ENCODE assay signal across 13 cellular contexts in the genomic region with DNA sequence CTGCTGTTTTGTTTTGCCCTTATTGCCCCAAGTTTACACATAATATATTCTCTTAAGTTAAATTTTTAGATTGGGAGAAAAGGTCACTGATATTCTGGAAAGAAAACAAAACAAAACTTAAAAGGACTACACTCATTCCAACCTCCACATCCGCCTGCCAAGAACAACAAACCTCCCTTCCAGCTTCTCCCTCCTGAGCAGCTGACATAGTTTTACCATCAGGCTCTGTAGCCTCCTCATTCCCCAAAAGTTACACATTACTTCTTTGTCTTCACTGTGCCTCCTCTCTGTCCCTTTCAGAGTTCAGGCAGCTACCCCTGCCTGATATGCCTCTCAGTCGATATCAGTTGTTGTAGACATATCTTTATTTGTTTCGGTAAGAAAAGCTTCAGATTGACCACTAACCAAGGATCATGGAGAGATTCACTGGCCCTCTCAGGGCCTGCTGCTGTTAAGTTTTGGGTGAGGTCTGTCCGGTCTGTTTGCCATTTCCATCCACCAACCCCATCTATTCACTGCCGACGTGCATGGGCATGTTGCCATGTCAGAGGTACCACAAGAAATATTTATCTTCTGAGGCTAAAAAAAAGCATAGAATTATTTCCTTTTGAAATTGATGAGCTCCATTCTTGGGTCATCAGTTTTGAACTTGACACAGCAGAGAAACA.
A peak's percentile ranks its signal among the peaks of the same experiment; 100 is the strongest.
DNase-seq lines count a peak whose midpoint lies in the region; ATAC-seq and TF ChIP-seq lines count a peak whose summit lies in the region.
"Had no signal": no experiment of that assay in that cellular context is flagged by ENCODE, and none has a peak within 500 bp of the region (broad histone marks: within the 10 kb centered on the region; RNA-seq: fewer than 3 reads in every experiment).

No MANE protein-coding gene starts in this region.

- H3K79me2 ChIP-seq in GM23338 (replicated peaks; ENCODE audit: insufficient read depth), result no peaks in the 10 kb centered on the region

- DNase-seq in GM23338 (ENCODE audit: low spot score) (no peak), left ventricle myocardium superior (no peak), pons (ENCODE audit: low spot score) (peak; percentile 11), AG08396 (ENCODE audit: low spot score) (no peak), inferior parietal cortex (ENCODE audit: extremely low spot score) (no peak)
- DNase-seq: effector CD8-positive, alpha-beta T cell; NCI-H345; PC-9 had no signal

- H3K36me3 Mint-ChIP-seq in GM23338 (ENCODE audit: low read depth) (no peaks in the 10 kb centered on the region), brain (no peaks in the 10 kb centered on the region)
- H3K36me3 Mint-ChIP-seq: activated naive CD4-positive, alpha-beta T cell treated with anti-CD3 and anti-CD28 coated beads, Interleukin-2, amount 50 U/mL, for 72 hours had no signal

- no peak overlapping the region for H3K27ac ChIP-seq in GM23338 (ENCODE audit: low read depth)
- H3K27ac ChIP-seq: BLaER1, PC-9 had no signal

- no peaks in the 10 kb centered on the region for H4K20me1 ChIP-seq in GM23338 (replicated peaks; ENCODE audit: insufficient read depth)
- H4K20me1 ChIP-seq: BLaER1 had no signal

- H3K4me3 Mint-ChIP-seq in GM23338 (no peak overlapping the region), brain (no peak overlapping the region)

- ATAC-seq in GM23338 (no peak), left ventricle myocardium superior (peak; percentile 71), HG03342 (IDR thresholded peaks at IDR 0.05; ENCODE audit: unreplicated experiment) (no peak), esophagus mucosa (no peak)
- ATAC-seq: activated naive CD4-positive, alpha-beta T cell treated with anti-CD3 and anti-CD28 coated beads, Interleukin-2, amount 50 U/mL, for 72 hours had no signal

- peaks cover 6% of the 10 kb centered on the region for H3K27me3 Mint-ChIP-seq in GM23338 (ENCODE audit: insufficient read depth, low read depth, poor library complexity)
- H3K27me3 Mint-ChIP-seq in brain, result peaks cover 4% of the 10 kb centered on the region

- H3K36me3 ChIP-seq in GM23338 (ENCODE audit: insufficient read depth), result no peaks in the 10 kb centered on the region
- H3K36me3 ChIP-seq: BLaER1 had no signal

- H3K4me2 ChIP-seq in GM23338, result no peak overlapping the region
- H3K4me2 ChIP-seq: BLaER1, PC-9 had no signal

- intact Hi-C loops in left ventricle myocardium superior (cut with micrococcal nuclease), result loop anchor here (5.0 kb wide), 1 partner anchor 159 kb away; no protein-coding TSS in a partner anchor

- no peak for TF ChIP-seq CTCF in GM23338 (conservative IDR thresholded peaks at IDR 0.05; ENCODE audit: low read depth in 2 of 2)
- no peak for TF ChIP-seq CTCF in brain (conservative IDR thresholded peaks at IDR 0.05)

- no peaks in the 10 kb centered on the region for H3F3A ChIP-seq in GM23338 (replicated peaks; ENCODE audit: low read depth)

- no peak overlapping the region for H3K4me3 ChIP-seq in GM23338
- H3K4me3 ChIP-seq: BLaER1, PC-9 had no signal

- H3K4me1 ChIP-seq in GM23338 (ENCODE audit: insufficient read depth), result no peaks in the 10 kb centered on the region
- H3K4me1 ChIP-seq: BLaER1 had no signal

- H3K9me2 ChIP-seq in GM23338 (ENCODE audit: insufficient read depth), result 0 out of 2 replicates have a peak, but pooled peaks cover 2% of the 10 kb centered on the region

- no peak overlapping the region for H3K27ac Mint-ChIP-seq in GM23338
- H3K27ac Mint-ChIP-seq in brain, result peak overlapping the region in 3 of 5 experiments; percentile 24 to 73 (median 59)
- H3K27ac Mint-ChIP-seq: activated naive CD4-positive, alpha-beta T cell treated with anti-CD3 and anti-CD28 coated beads, Interleukin-2, amount 50 U/mL, for 72 hours had no signal

- no peaks in the 10 kb centered on the region for H3K27me3 ChIP-seq in GM23338 (ENCODE audit: insufficient read depth)
- H3K27me3 ChIP-seq: BLaER1 had no signal

- peak overlapping the region; percentile 70; the same call in 1 of the 2 replicates for H2AFZ ChIP-seq in GM23338
- H2AFZ ChIP-seq: PC-9 had no signal

- H3K4me1 Mint-ChIP-seq in GM23338, result no peaks in the 10 kb centered on the region
- peaks cover 47% of the 10 kb centered on the region for H3K4me1 Mint-ChIP-seq in brain

- H3K9me3 Mint-ChIP-seq in GM23338, result no peaks in the 10 kb centered on the region
- H3K9me3 Mint-ChIP-seq in brain, result no peaks in the 10 kb centered on the region

TF ChIP-seq in GM23338, 12 proteins besides CTCF, POLR2A, EP300 and RAD21 (continues in another document):
- no peak for TF ChIP-seq EZH2 (IDR thresholded peaks at IDR 0.05; ENCODE audit: low read depth, unreplicated experiment)
- TF ChIP-seq, protein P1, sequence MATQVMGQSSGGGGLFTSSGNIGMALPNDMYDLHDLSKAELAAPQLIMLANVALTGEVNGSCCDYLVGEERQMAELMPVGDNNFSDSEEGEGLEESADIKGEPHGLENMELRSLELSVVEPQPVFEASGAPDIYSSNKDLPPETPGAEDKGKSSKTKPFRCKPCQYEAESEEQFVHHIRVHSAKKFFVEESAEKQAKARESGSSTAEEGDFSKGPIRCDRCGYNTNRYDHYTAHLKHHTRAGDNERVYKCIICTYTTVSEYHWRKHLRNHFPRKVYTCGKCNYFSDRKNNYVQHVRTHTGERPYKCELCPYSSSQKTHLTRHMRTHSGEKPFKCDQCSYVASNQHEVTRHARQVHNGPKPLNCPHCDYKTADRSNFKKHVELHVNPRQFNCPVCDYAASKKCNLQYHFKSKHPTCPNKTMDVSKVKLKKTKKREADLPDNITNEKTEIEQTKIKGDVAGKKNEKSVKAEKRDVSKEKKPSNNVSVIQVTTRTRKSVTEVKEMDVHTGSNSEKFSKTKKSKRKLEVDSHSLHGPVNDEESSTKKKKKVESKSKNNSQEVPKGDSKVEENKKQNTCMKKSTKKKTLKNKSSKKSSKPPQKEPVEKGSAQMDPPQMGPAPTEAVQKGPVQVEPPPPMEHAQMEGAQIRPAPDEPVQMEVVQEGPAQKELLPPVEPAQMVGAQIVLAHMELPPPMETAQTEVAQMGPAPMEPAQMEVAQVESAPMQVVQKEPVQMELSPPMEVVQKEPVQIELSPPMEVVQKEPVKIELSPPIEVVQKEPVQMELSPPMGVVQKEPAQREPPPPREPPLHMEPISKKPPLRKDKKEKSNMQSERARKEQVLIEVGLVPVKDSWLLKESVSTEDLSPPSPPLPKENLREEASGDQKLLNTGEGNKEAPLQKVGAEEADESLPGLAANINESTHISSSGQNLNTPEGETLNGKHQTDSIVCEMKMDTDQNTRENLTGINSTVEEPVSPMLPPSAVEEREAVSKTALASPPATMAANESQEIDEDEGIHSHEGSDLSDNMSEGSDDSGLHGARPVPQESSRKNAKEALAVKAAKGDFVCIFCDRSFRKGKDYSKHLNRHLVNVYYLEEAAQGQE (IDR thresholded peaks at IDR 0.05; ENCODE audit: unreplicated experiment), result no peak
- no peak for TF ChIP-seq ZNF331 (CRISPR knock-in tag; IDR thresholded peaks at IDR 0.05; ENCODE audit: low read depth)
- no peak for TF ChIP-seq ZNF114 (CRISPR knock-in tag; IDR thresholded peaks at IDR 0.05)
- no peak for TF ChIP-seq STAT1 (IDR thresholded peaks at IDR 0.05; ENCODE audit: unreplicated experiment)
- no peak for TF ChIP-seq JUNB (IDR thresholded peaks at IDR 0.05; ENCODE audit: unreplicated experiment)
- TF ChIP-seq NANOG (IDR thresholded peaks at IDR 0.05; ENCODE audit: borderline replicate concordance), result no peak
- TF ChIP-seq, protein P2, sequence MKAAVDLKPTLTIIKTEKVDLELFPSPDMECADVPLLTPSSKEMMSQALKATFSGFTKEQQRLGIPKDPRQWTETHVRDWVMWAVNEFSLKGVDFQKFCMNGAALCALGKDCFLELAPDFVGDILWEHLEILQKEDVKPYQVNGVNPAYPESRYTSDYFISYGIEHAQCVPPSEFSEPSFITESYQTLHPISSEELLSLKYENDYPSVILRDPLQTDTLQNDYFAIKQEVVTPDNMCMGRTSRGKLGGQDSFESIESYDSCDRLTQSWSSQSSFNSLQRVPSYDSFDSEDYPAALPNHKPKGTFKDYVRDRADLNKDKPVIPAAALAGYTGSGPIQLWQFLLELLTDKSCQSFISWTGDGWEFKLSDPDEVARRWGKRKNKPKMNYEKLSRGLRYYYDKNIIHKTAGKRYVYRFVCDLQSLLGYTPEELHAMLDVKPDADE (IDR thresholded peaks at IDR 0.05), result no peak
- TF ChIP-seq EZH2phosphoT487 (IDR thresholded peaks at IDR 0.05; ENCODE audit: unreplicated experiment), result no peak
- no peak for TF ChIP-seq CREB1 (CRISPR knock-in tag; IDR thresholded peaks at IDR 0.05; ENCODE audit: low read depth)
